Comparison of ENCODE assay signal across 8 cellular contexts in the genomic region with DNA sequence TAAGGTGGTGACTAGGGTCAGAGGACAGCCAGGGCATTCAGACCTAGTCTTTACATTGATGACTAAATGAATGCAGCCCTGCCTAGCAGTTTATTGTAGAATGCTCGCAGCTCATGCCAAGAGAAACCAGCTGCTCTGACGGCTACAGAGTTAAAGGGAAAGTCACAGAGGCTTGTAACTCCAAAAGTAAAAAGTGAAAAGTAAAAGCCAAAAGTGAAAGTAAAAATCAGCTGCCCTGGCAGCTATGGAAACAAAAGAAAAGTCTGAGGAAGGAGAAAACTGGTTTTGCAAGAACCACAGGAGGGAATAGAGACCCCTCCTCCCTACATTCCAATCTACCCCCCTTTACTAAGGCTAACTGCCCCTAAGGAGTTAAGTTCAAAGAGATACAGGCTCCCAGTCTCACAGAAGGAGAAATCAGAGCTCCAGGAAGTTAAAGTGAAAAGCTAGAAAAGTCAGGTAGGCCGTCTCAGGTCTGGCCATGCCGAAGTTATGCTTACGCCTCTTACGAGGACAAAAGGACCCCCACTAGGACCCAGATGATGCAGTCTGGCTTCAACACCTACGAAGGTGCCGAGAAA. TPM values are rescaled to one million over a fixed set of nuclear protein-coding genes. Genes with fewer than 3 reads are reported as not detected.
DNase-seq lines count a peak whose midpoint lies in the region; ATAC-seq and TF ChIP-seq lines count a peak whose summit lies in the region.

No MANE protein-coding gene starts in this region.

- H3K4me1 Mint-ChIP-seq in dendritic cell treated with granulocyte-macrophage colony-stimulating factor and Interleukin-4, amounts not matched to agents 40 ng/mL and 50 ng/mL, for 4 days (ENCODE audit: low read depth) = peaks cover 39% of the 10 kb centered on the region
- H3K4me1 Mint-ChIP-seq in mesothelial cell of epicardium = peaks cover 40% of the 10 kb centered on the region
- peaks cover 2% of the 10 kb centered on the region for H3K4me1 Mint-ChIP-seq in glutamatergic neuron (ENCODE audit: low read depth, unreplicated experiment)

- H3K9ac ChIP-seq in Karpas-422 (ENCODE audit: low read length) = peak overlapping the region; percentile 42

- H2AFZ ChIP-seq in Karpas-422 (ENCODE audit: low read length) = peak overlapping the region; percentile 92

- H3K4me1 ChIP-seq in Karpas-422 (ENCODE audit: low read length) = peaks cover 14% of the 10 kb centered on the region

- H3K9me3 Mint-ChIP-seq in dendritic cell treated with granulocyte-macrophage colony-stimulating factor and Interleukin-4, amounts not matched to agents 40 ng/mL and 50 ng/mL, for 4 days = no peaks in the 10 kb centered on the region
- peaks cover 15% of the 10 kb centered on the region for H3K9me3 Mint-ChIP-seq in mesothelial cell of epicardium
- no peaks in the 10 kb centered on the region for H3K9me3 Mint-ChIP-seq in glutamatergic neuron (ENCODE audit: unreplicated experiment)

- peak overlapping the region; percentile 79 for H3K27ac Mint-ChIP-seq in dendritic cell treated with granulocyte-macrophage colony-stimulating factor and Interleukin-4, amounts not matched to agents 40 ng/mL and 50 ng/mL, for 4 days
- H3K27ac Mint-ChIP-seq in mesothelial cell of epicardium (peak overlapping the region; percentile 99), glutamatergic neuron (ENCODE audit: unreplicated experiment) (no peak overlapping the region)

- no peaks in the 10 kb centered on the region for H3K9me2 ChIP-seq in Karpas-422 (replicated peaks; ENCODE audit: insufficient read depth, low read length)

- TF ChIP-seq CTCF in mesothelial cell of epicardium (IDR thresholded peaks at IDR 0.05; ENCODE audit: unreplicated experiment) (no peak), glutamatergic neuron (IDR thresholded peaks at IDR 0.05; ENCODE audit: partially characterized antibody, unreplicated experiment) (no peak)

- H3K4me3 Mint-ChIP-seq in dendritic cell treated with granulocyte-macrophage colony-stimulating factor and Interleukin-4, amounts not matched to agents 40 ng/mL and 50 ng/mL, for 4 days = peak overlapping the region; percentile 64
- H3K4me3 Mint-ChIP-seq in mesothelial cell of epicardium (peak overlapping the region; percentile 47), glutamatergic neuron (ENCODE audit: unreplicated experiment) (no peak overlapping the region)

- DNase-seq in A172 (ENCODE audit: low spot score) (peak; percentile 1), Karpas-422 (peak; percentile 53), mesothelial cell of epicardium (ENCODE audit: low spot score in 2 of 2, unreplicated experiment in 2 of 2) (no peak), NCI-H526 treated with DMSO at 0.1 percent for 48 hours (lab: John Stamatoyannopoulos, UW) (no peak), SHP77 (lab: John Stamatoyannopoulos, UW) (no peak), glutamatergic neuron (no peak)

- H3K27ac ChIP-seq in Karpas-422 (ENCODE audit: low read length) = no peak overlapping the region

- no peaks in the 10 kb centered on the region for H3K79me2 ChIP-seq in Karpas-422 (ENCODE audit: low read length)

- H3K4me2 ChIP-seq in Karpas-422 (ENCODE audit: low read depth, low read length, poor library complexity, severe bottlenecking) = peak overlapping the region; percentile 63

- no peaks in the 10 kb centered on the region for H4K20me1 ChIP-seq in Karpas-422 (ENCODE audit: insufficient read depth, low read depth, low read length)

- ATAC-seq in HG03196 (IDR thresholded peaks at IDR 0.05; ENCODE audit: unreplicated experiment) = no peak

- H3K27me3 Mint-ChIP-seq in dendritic cell treated with granulocyte-macrophage colony-stimulating factor and Interleukin-4, amounts not matched to agents 40 ng/mL and 50 ng/mL, for 4 days = no peaks in the 10 kb centered on the region
- no peaks in the 10 kb centered on the region for H3K27me3 Mint-ChIP-seq in mesothelial cell of epicardium (ENCODE audit: low read depth)
- H3K27me3 Mint-ChIP-seq in glutamatergic neuron (ENCODE audit: unreplicated experiment) = peaks cover 2% of the 10 kb centered on the region

- intact Hi-C loops in dendritic cell treated with granulocyte-macrophage colony-stimulating factor and Interleukin-4, amounts not matched to agents 40 ng/mL and 50 ng/mL, for 4 days (cut with micrococcal nuclease) = no loop called here

- no peaks in the 10 kb centered on the region for H3K36me3 ChIP-seq in Karpas-422 (ENCODE audit: insufficient read depth, low read length)

- H3K4me3 ChIP-seq in Karpas-422 (ENCODE audit: low read length) = peak overlapping the region; percentile 39

- no peaks in the 10 kb centered on the region for H3K27me3 ChIP-seq in Karpas-422 (ENCODE audit: low read length)

- no peaks in the 10 kb centered on the region for H3K9me3 ChIP-seq in Karpas-422 (ENCODE audit: low read length)

- no peaks in the 10 kb centered on the region for H3K36me3 Mint-ChIP-seq in dendritic cell treated with granulocyte-macrophage colony-stimulating factor and Interleukin-4, amounts not matched to agents 40 ng/mL and 50 ng/mL, for 4 days (ENCODE audit: low read depth)
- no peaks in the 10 kb centered on the region for H3K36me3 Mint-ChIP-seq in mesothelial cell of epicardium
- H3K36me3 Mint-ChIP-seq in glutamatergic neuron (ENCODE audit: unreplicated experiment) = no peaks in the 10 kb centered on the region

RNA-seq across cellular contexts. Expression of a gene that starts 6.0 kb away (rescaled TPM):
- total RNA-seq in A172 (2014; rRNA removed; shearing (Covaris generic)) = not detected in 2 replicates
- total RNA-seq in Karpas-422 (2014; rRNA removed; shearing (Covaris generic); ENCODE audit: low replicate concordance) = not detected in 2 replicates
- total RNA-seq in mesothelial cell of epicardium = not detected in 3 replicates
- total RNA-seq in glutamatergic neuron (ENCODE audit: unreplicated experiment) = not detected

RNA-seq across cellular contexts. Expression of a gene that starts 12.3 kb away (rescaled TPM):
- not detected in 2 replicates for total RNA-seq in A172 (2014; rRNA removed; shearing (Covaris generic))
- not detected in 2 replicates for total RNA-seq in Karpas-422 (2014; rRNA removed; shearing (Covaris generic); ENCODE audit: low replicate concordance)
- total RNA-seq in mesothelial cell of epicardium (not detected in 3 replicates), glutamatergic neuron (ENCODE audit: unreplicated experiment) (not detected)

RNA-seq across cellular contexts. Expression of a gene that starts 21.9 kb away (rescaled TPM):
- total RNA-seq in A172 (2014; rRNA removed; shearing (Covaris generic)) = 6.7 TPM in 1 of 2 replicates, not detected in the other
- total RNA-seq in Karpas-422 (2014; rRNA removed; shearing (Covaris generic); ENCODE audit: low replicate concordance) = not detected in 2 replicates
- total RNA-seq in mesothelial cell of epicardium (not detected in 3 replicates), glutamatergic neuron (ENCODE audit: unreplicated experiment) (not detected)

RNA-seq across cellular contexts. Expression of a gene that starts 39.9 kb away (rescaled TPM):
- 8.0 and 11.1 TPM in 2 replicates for total RNA-seq in A172 (2014; rRNA removed; shearing (Covaris generic))
- 0.19 and 1.0 TPM in 2 replicates for total RNA-seq in Karpas-422 (2014; rRNA removed; shearing (Covaris generic); ENCODE audit: low replicate concordance)
- 8.9 to 11.4 TPM (median 9.6 TPM) in 3 replicates for total RNA-seq in mesothelial cell of epicardium
- 16.1 TPM for total RNA-seq in glutamatergic neuron (ENCODE audit: unreplicated experiment)

RNA-seq across cellular contexts. Expression of a gene that starts 45.0 kb away (rescaled TPM):
- not detected in 2 replicates for total RNA-seq in A172 (2014; rRNA removed; shearing (Covaris generic))
- total RNA-seq in Karpas-422 (2014; rRNA removed; shearing (Covaris generic); ENCODE audit: low replicate concordance) = 0.07 TPM in 1 of 2 replicates, not detected in the other
- total RNA-seq in mesothelial cell of epicardium (0.27 to 0.34 TPM (median 0.32 TPM) in 3 replicates), glutamatergic neuron (ENCODE audit: unreplicated experiment) (0.78 TPM)

Comparison
In these comparisons a context has a peak if more than half of its experiments do, and no peak if none do; other contexts are left out.
1. DNase-seq: peak in A172 (single experiment) and Karpas-422 (single experiment); none in mesothelial cell of epicardium (0 of 2), NCI-H526 treated with DMSO at 0.1 percent for 48 hours (single experiment), SHP77 (0 of 2) and glutamatergic neuron (single experiment).